Comparison of ENCODE assay signal across 10 cellular contexts in the genomic region with DNA sequence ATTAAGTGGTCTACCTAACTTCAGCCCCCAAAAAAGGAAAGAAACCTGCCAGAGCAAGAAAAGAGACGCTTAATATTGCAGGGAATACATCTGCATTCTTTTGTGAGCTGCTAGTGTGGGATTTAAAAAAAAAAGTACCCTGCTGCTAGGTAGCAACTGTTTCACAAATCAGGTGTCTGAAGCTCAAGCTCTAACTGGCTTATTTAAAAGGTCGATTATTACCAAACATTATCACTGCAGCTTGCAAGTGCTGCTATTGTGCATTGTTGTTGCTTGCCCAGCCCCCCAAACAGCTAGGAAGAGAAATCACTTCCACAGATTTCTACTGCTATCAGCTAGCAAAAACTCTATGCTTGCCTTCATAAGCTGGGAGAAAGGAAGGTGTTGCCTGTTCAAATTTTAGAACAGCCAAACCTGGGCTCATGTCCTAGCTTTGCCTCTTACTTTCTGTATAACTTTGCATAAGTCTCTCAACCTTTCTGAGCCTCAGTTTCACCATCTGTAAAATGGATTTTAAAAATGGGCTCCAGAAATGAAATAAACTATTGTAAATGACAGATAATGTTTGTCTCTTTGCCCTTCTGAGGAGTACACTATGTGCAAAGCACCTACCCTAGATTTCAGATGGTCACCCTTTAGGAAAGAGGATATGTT.
DNase-seq lines count a peak whose midpoint lies in the region; ATAC-seq, FAIRE-seq and TF ChIP-seq lines count a peak whose summit lies in the region.
"Had no signal": no experiment of that assay in that cellular context is flagged by ENCODE, and none has a peak within 500 bp of the region (broad histone marks: within the 10 kb centered on the region; RNA-seq: fewer than 3 reads in every experiment).

No MANE protein-coding gene starts in this region.

- WGBS in small intestine, 3 donors = 11 to 22% (median 15%) methylated on average over 2 of the region's 2 CpGs

- no peak overlapping the region for H3K4me3 ChIP-seq in small intestine (ENCODE audit: low read depth in 1 of 2, low read length in 2 of 2)

- DNase-seq in HFFc6 (no peak), chondrocyte (ENCODE audit: low spot score) (no peak), medulla oblongata (ENCODE audit: extremely low spot score) (peak; percentile 36), small intestine (peak; percentile 33), NCI-H748 treated with DMSO at 0.1 percent for 48 hours (lab: John Stamatoyannopoulos, UW) (no peak), NCI-H69 (lab: John Stamatoyannopoulos, UW) (no peak)
- DNase-seq in activated CD8-positive, alpha-beta memory T cell treated with anti-CD3 and anti-CD28 coated beads, Interleukin-2, amount 10 ng/mL, durations not matched to agents 7 days and 5 days = no peak
- DNase-seq: DND-41 had no signal

- H3K36me3 Mint-ChIP-seq in HFFc6 (ENCODE audit: low read depth) = no peaks in the 10 kb centered on the region
- no peaks in the 10 kb centered on the region for H3K36me3 Mint-ChIP-seq in chondrocyte (ENCODE audit: low read depth)
- H3K36me3 Mint-ChIP-seq in activated CD8-positive, alpha-beta memory T cell treated with anti-CD3 and anti-CD28 coated beads, Interleukin-2, amount 10 ng/mL, durations not matched to agents 7 days and 5 days = peaks cover 2% of the 10 kb centered on the region

- H3K27ac Mint-ChIP-seq in HFFc6 (no peak overlapping the region; the same call in 1 of the 2 replicates), chondrocyte (ENCODE audit: unreplicated experiment) (peak overlapping the region; percentile 79)
- no peak overlapping the region for H3K27ac Mint-ChIP-seq in activated CD8-positive, alpha-beta memory T cell treated with anti-CD3 and anti-CD28 coated beads, Interleukin-2, amount 10 ng/mL, durations not matched to agents 7 days and 5 days
- H3K27ac Mint-ChIP-seq: T-helper 2 cell treated with Interferon-gamma antibody and Interleukin-4, amounts not matched to agents 5 μg/mL and 100 μg/mL, for 36 hours had no signal

- peaks cover 10 to 20% of the 10 kb centered on the region in 2 donors for H3K4me1 ChIP-seq in small intestine (ENCODE audit: control insufficient read depth in 2 of 2, insufficient read depth in 1 of 2, low read depth in 1 of 2, low read length in 1 of 2)

- TF ChIP-seq CTCF in HFFc6 (IDR thresholded peaks at IDR 0.05) (no peak), chondrocyte (IDR thresholded peaks at IDR 0.05) (no peak)

- H3K27me3 ChIP-seq in small intestine (ENCODE audit: control insufficient read depth in 2 of 2, insufficient read depth in 2 of 2, low read length in 2 of 2) = no peaks in the 10 kb centered on the region

- no peak for ATAC-seq in GM21360 (IDR thresholded peaks at IDR 0.05; ENCODE audit: unreplicated experiment)
- ATAC-seq in activated CD8-positive, alpha-beta memory T cell treated with anti-CD3 and anti-CD28 coated beads, Interleukin-2, amount 10 ng/mL, durations not matched to agents 7 days and 5 days = no peak

- no peaks in the 10 kb centered on the region for H3K9me3 Mint-ChIP-seq in HFFc6
- H3K9me3 Mint-ChIP-seq in chondrocyte (ENCODE audit: low read depth) = no peaks in the 10 kb centered on the region
- peaks cover 2% of the 10 kb centered on the region for H3K9me3 Mint-ChIP-seq in activated CD8-positive, alpha-beta memory T cell treated with anti-CD3 and anti-CD28 coated beads, Interleukin-2, amount 10 ng/mL, durations not matched to agents 7 days and 5 days (ENCODE audit: low read depth)
- H3K9me3 Mint-ChIP-seq: T-helper 2 cell treated with Interferon-gamma antibody and Interleukin-4, amounts not matched to agents 5 μg/mL and 100 μg/mL, for 36 hours had no signal

- H3K9me3 ChIP-seq in small intestine (ENCODE audit: control insufficient read depth, low read depth) = no peaks in the 10 kb centered on the region

- CTCF ChIA-PET in activated CD8-positive, alpha-beta memory T cell treated with anti-CD3 and anti-CD28 coated beads, Interleukin-2, amount 10 ng/mL, durations not matched to agents 7 days and 5 days (lab: Charles Lee) = interaction anchor here (1.3 kb wide), 2 partner anchors 12 to 178 kb away, joined by 3 to 4 read pairs; no protein-coding TSS in a partner anchor

- peak overlapping the region; percentile 32 to 70 for H3K27ac ChIP-seq in small intestine (ENCODE audit: low read depth in 1 of 2, low read length in 1 of 2)

- H3K27me3 Mint-ChIP-seq in HFFc6 (ENCODE audit: insufficient read depth) (peaks cover 2% of the 10 kb centered on the region), chondrocyte (ENCODE audit: low read depth) (no peaks in the 10 kb centered on the region)
- no peaks in the 10 kb centered on the region for H3K27me3 Mint-ChIP-seq in activated CD8-positive, alpha-beta memory T cell treated with anti-CD3 and anti-CD28 coated beads, Interleukin-2, amount 10 ng/mL, durations not matched to agents 7 days and 5 days

- H3K4me3 Mint-ChIP-seq in HFFc6 (peak overlapping the region; percentile 58), chondrocyte (ENCODE audit: unreplicated experiment) (no peak overlapping the region)
- H3K4me3 Mint-ChIP-seq in activated CD8-positive, alpha-beta memory T cell treated with anti-CD3 and anti-CD28 coated beads, Interleukin-2, amount 10 ng/mL, durations not matched to agents 7 days and 5 days = no peak overlapping the region

- H3K4me1 Mint-ChIP-seq in HFFc6 (ENCODE audit: low read depth) = peaks cover 34% of the 10 kb centered on the region
- H3K4me1 Mint-ChIP-seq in chondrocyte (ENCODE audit: low read depth) = peaks cover 24% of the 10 kb centered on the region
- peaks cover 4% of the 10 kb centered on the region for H3K4me1 Mint-ChIP-seq in activated CD8-positive, alpha-beta memory T cell treated with anti-CD3 and anti-CD28 coated beads, Interleukin-2, amount 10 ng/mL, durations not matched to agents 7 days and 5 days

- no peak for FAIRE-seq in small intestine (lab: Jason Lieb, UNC)

- H3K36me3 ChIP-seq in small intestine (ENCODE audit: control insufficient read depth in 2 of 2, insufficient read depth in 2 of 2, low read length in 2 of 2) = no peaks in the 10 kb centered on the region

Comparison
In these comparisons a context has a peak if more than half of its experiments do, and no peak if none do; other contexts are left out.
1. DNase-seq: peak in medulla oblongata (single experiment) and small intestine (single experiment); none in HFFc6 (single experiment), chondrocyte (single experiment), NCI-H748 treated with DMSO at 0.1 percent for 48 hours (single experiment), NCI-H69 (single experiment) and activated CD8-positive, alpha-beta memory T cell treated with anti-CD3 and anti-CD28 coated beads, Interleukin-2, amount 10 ng/mL, durations not matched to agents 7 days and 5 days (single experiment).